ENCODE assay signal across 35 cellular contexts in the genomic region with DNA sequence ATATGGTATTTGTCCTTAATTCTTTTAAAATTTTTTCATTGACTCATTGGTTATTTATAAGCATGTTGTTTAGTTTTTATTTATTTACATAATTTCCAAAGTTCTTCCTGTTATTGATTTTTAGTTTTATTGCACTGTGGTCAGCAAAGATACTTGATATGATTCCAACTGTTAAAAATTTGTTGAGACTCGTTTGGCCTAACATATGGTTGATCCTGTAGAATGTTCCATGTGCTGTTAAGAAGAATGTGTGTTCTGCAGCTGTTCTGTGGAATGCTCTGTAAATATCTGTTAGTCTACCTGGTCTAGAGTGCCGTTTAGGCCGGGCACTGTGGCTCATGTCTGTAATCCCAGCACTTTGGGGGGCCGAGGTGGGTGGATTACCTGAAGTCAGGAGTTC.
"Had no signal": no experiment of that assay in that cellular context is flagged by ENCODE, and none has a peak within 500 bp of the region (broad histone marks: within the 10 kb centered on the region; RNA-seq: fewer than 3 reads in every experiment).

No MANE protein-coding gene starts in this region.

- H3K9me3 ChIP-seq: ascending aorta had no signal

- H3K27ac ChIP-seq: ascending aorta, cardiac muscle cell, VCaP had no signal

- H3K27me3 Mint-ChIP-seq: activated B cell treated with CpG ODN at 0.5 μM for 24 hours; activated CD8-positive, alpha-beta memory T cell treated with anti-CD3 and anti-CD28 coated beads, Interleukin-2, amount 10 ng/mL, durations not matched to agents 7 days and 5 days; activated naive CD8-positive, alpha-beta T cell treated with anti-CD3 and anti-CD28 coated beads, Interleukin-2, amount 10 ng/mL, durations not matched to agents 7 days and 5 days; activated naive CD8-positive, alpha-beta T cell treated with anti-CD3 and anti-CD28 coated beads, Interleukin-2, amount 50 U/mL, for 24 hours; brain had no signal

- DNase-seq: activated B cell treated with CpG ODN at 0.5 μM for 24 hours; activated CD4-positive, alpha-beta memory T cell treated with anti-CD3 and anti-CD28 coated beads, Interleukin-2, amount 10 ng/mL, durations not matched to agents 7 days and 5 days; activated CD4-positive, alpha-beta T cell treated with anti-CD3 and anti-CD28 coated beads for 48 hours; activated CD4-positive, alpha-beta T cell treated with anti-CD3 and anti-CD28 coated beads, Interleukin-2, amount 10 ng/mL, durations not matched to agents 7 days and 5 days; activated CD4-positive, alpha-beta T cell treated with anti-CD3 and anti-CD28 coated beads, Interleukin-2, amount 50 U/mL, for 48 hours; activated CD4-positive, CD25-positive, alpha-beta regulatory T cell treated with anti-CD3 and anti-CD28 coated beads, Interleukin-2, amount 50 U/mL, for 72 hours; activated CD8-positive, alpha-beta memory T cell treated with anti-CD3 and anti-CD28 coated beads for 24 hours; activated CD8-positive, alpha-beta memory T cell treated with anti-CD3 and anti-CD28 coated beads, Interleukin-2, amount 10 ng/mL, durations not matched to agents 7 days and 5 days; activated CD8-positive, alpha-beta memory T cell treated with anti-CD3 and anti-CD28 coated beads, Interleukin-2, amount 50 U/mL, for 48 hours; activated CD8-positive, alpha-beta T cell treated with anti-CD3 and anti-CD28 coated beads, Interleukin-2, amount 10 ng/mL, durations not matched to agents 7 days and 5 days; activated effector memory CD4-positive, alpha-beta T cell treated with Interleukin-2 at 50 U/mL for 16 hours; activated gamma-delta T cell; activated naive CD4-positive, alpha-beta T cell treated with anti-CD3 and anti-CD28 coated beads, Interleukin-2, amount 10 ng/mL, durations not matched to agents 7 days and 5 days; activated naive CD4-positive, alpha-beta T cell treated with Interleukin-2 at 50 U/mL for 16 hours; activated naive CD8-positive, alpha-beta T cell treated with anti-CD3 and anti-CD28 coated beads, Interleukin-2, amount 10 ng/mL, durations not matched to agents 7 days and 5 days; activated naive CD8-positive, alpha-beta T cell treated with anti-CD3 and anti-CD28 coated beads, Interleukin-2, amount 50 U/mL, for 24 hours; activated T-cell treated with anti-CD3 and anti-CD28 coated beads, Interleukin-2, amount 50 U/mL, for 24 hours; activated T-cell treated with anti-CD3 and anti-CD28 coated beads, Interleukin-2, amount 50 U/mL, for 48 hours; amygdala; anterior cingulate cortex; caudate nucleus; cerebellar nuclear complex; T-helper 1 cell; T-helper 2 cell; T-helper 9 cell had no signal

- H3K4me3 Mint-ChIP-seq: activated B cell treated with CpG ODN at 0.5 μM for 24 hours; activated CD4-positive, alpha-beta memory T cell treated with anti-CD3 and anti-CD28 coated beads, Interleukin-2, amount 10 ng/mL, durations not matched to agents 7 days and 5 days; activated CD4-positive, alpha-beta T cell treated with anti-CD3 and anti-CD28 coated beads, Interleukin-2, amount 10 ng/mL, durations not matched to agents 7 days and 5 days; activated CD8-positive, alpha-beta memory T cell treated with anti-CD3 and anti-CD28 coated beads, Interleukin-2, amount 10 ng/mL, durations not matched to agents 7 days and 5 days; activated CD8-positive, alpha-beta T cell treated with anti-CD3 and anti-CD28 coated beads, Interleukin-2, amount 10 ng/mL, durations not matched to agents 7 days and 5 days; activated naive CD4-positive, alpha-beta T cell treated with anti-CD3 and anti-CD28 coated beads, Interleukin-2, amount 10 ng/mL, durations not matched to agents 7 days and 5 days; activated naive CD4-positive, alpha-beta T cell treated with anti-CD3 and anti-CD28 coated beads, Interleukin-2, amount 50 U/mL, for 24 hours; activated naive CD8-positive, alpha-beta T cell; activated naive CD8-positive, alpha-beta T cell treated with anti-CD3 and anti-CD28 coated beads, Interleukin-2, amount 10 ng/mL, durations not matched to agents 7 days and 5 days; activated naive CD8-positive, alpha-beta T cell treated with anti-CD3 and anti-CD28 coated beads, Interleukin-2, amount 50 U/mL, for 24 hours; activated T-cell treated with anti-CD3 and anti-CD28 coated beads, Interleukin-2, amount 50 U/mL, for 24 hours; brain; central memory CD8-positive, alpha-beta T cell; T-helper 1 cell treated with Interleukin-12 subunit alpha and Interleukin-12 subunit beta and Interleukin-4 antibody, amounts not matched to agents 30 μg/mL and 1 μg/mL, for 36 hours; T-helper 2 cell treated with Interferon-gamma antibody and Interleukin-4, amounts not matched to agents 5 μg/mL and 100 μg/mL, for 36 hours had no signal

- ATAC-seq: activated CD8-positive, alpha-beta memory T cell treated with anti-CD3 and anti-CD28 coated beads, Interleukin-2, amount 10 ng/mL, durations not matched to agents 7 days and 5 days; activated CD8-positive, alpha-beta T cell treated with anti-CD3 and anti-CD28 coated beads, Interleukin-2, amount 10 ng/mL, durations not matched to agents 7 days and 5 days; activated naive CD8-positive, alpha-beta T cell treated with anti-CD3 and anti-CD28 coated beads, Interleukin-2, amount 50 U/mL, for 24 hours had no signal

- H3K4me1 ChIP-seq: ascending aorta had no signal

- H3K4me1 Mint-ChIP-seq: activated B cell treated with CpG ODN at 0.5 μM for 24 hours; activated CD4-positive, alpha-beta memory T cell treated with anti-CD3 and anti-CD28 coated beads, Interleukin-2, amount 10 ng/mL, durations not matched to agents 7 days and 5 days; activated CD4-positive, alpha-beta T cell treated with anti-CD3 and anti-CD28 coated beads, Interleukin-2, amount 10 ng/mL, durations not matched to agents 7 days and 5 days; activated CD8-positive, alpha-beta memory T cell treated with anti-CD3 and anti-CD28 coated beads, Interleukin-2, amount 10 ng/mL, durations not matched to agents 7 days and 5 days; activated naive CD4-positive, alpha-beta T cell treated with anti-CD3 and anti-CD28 coated beads, Interleukin-2, amount 10 ng/mL, durations not matched to agents 7 days and 5 days; activated naive CD4-positive, alpha-beta T cell treated with anti-CD3 and anti-CD28 coated beads, Interleukin-2, amount 50 U/mL, for 24 hours; activated naive CD8-positive, alpha-beta T cell treated with anti-CD3 and anti-CD28 coated beads, Interleukin-2, amount 10 ng/mL, durations not matched to agents 7 days and 5 days; activated naive CD8-positive, alpha-beta T cell treated with anti-CD3 and anti-CD28 coated beads, Interleukin-2, amount 50 U/mL, for 24 hours; brain; central memory CD8-positive, alpha-beta T cell had no signal

- H3K36me3 ChIP-seq: ascending aorta, cardiac muscle cell had no signal

- H3K4me3 ChIP-seq: ascending aorta, cardiac muscle cell had no signal

- H3K36me3 Mint-ChIP-seq: activated CD8-positive, alpha-beta memory T cell treated with anti-CD3 and anti-CD28 coated beads, Interleukin-2, amount 10 ng/mL, durations not matched to agents 7 days and 5 days; activated naive CD4-positive, alpha-beta T cell treated with anti-CD3 and anti-CD28 coated beads, Interleukin-2, amount 10 ng/mL, durations not matched to agents 7 days and 5 days; activated naive CD4-positive, alpha-beta T cell treated with anti-CD3 and anti-CD28 coated beads, Interleukin-2, amount 50 U/mL, for 24 hours; activated naive CD8-positive, alpha-beta T cell; activated naive CD8-positive, alpha-beta T cell treated with anti-CD3 and anti-CD28 coated beads, Interleukin-2, amount 10 ng/mL, durations not matched to agents 7 days and 5 days; brain had no signal

- H3K27me3 ChIP-seq: ascending aorta, cardiac muscle cell had no signal

- H3K9me3 Mint-ChIP-seq: activated B cell treated with CpG ODN at 0.5 μM for 24 hours; activated CD4-positive, alpha-beta memory T cell treated with anti-CD3 and anti-CD28 coated beads, Interleukin-2, amount 10 ng/mL, durations not matched to agents 7 days and 5 days; activated naive CD4-positive, alpha-beta T cell treated with anti-CD3 and anti-CD28 coated beads, Interleukin-2, amount 10 ng/mL, durations not matched to agents 7 days and 5 days; activated naive CD4-positive, alpha-beta T cell treated with anti-CD3 and anti-CD28 coated beads, Interleukin-2, amount 50 U/mL, for 24 hours; activated naive CD8-positive, alpha-beta T cell treated with anti-CD3 and anti-CD28 coated beads, Interleukin-2, amount 10 ng/mL, durations not matched to agents 7 days and 5 days; activated naive CD8-positive, alpha-beta T cell treated with anti-CD3 and anti-CD28 coated beads, Interleukin-2, amount 50 U/mL, for 24 hours; activated T-helper 2 cell treated with anti-CD3 and anti-CD28 coated beads, Interferon-gamma antibody, Interleukin-2, Interleukin-4, amounts not matched to agents 10 μg/mL and 5 μg/mL and 100 μg/mL, durations not matched to agents 14 hours and 24 hours and 36 hours; T-helper 1 cell treated with Interleukin-12 subunit alpha and Interleukin-12 subunit beta and Interleukin-4 antibody, amounts not matched to agents 30 μg/mL and 1 μg/mL, for 36 hours; T-helper 2 cell treated with Interferon-gamma antibody and Interleukin-4, amounts not matched to agents 5 μg/mL and 100 μg/mL, for 36 hours had no signal

- H3K27ac Mint-ChIP-seq: activated B cell treated with CpG ODN at 0.5 μM for 24 hours; activated CD4-positive, alpha-beta memory T cell treated with anti-CD3 and anti-CD28 coated beads, Interleukin-2, amount 10 ng/mL, durations not matched to agents 7 days and 5 days; activated CD4-positive, alpha-beta T cell treated with anti-CD3 and anti-CD28 coated beads, Interleukin-2, amount 10 ng/mL, durations not matched to agents 7 days and 5 days; activated CD8-positive, alpha-beta memory T cell treated with anti-CD3 and anti-CD28 coated beads, Interleukin-2, amount 10 ng/mL, durations not matched to agents 7 days and 5 days; activated CD8-positive, alpha-beta T cell treated with anti-CD3 and anti-CD28 coated beads, Interleukin-2, amount 10 ng/mL, durations not matched to agents 7 days and 5 days; activated naive CD4-positive, alpha-beta T cell treated with anti-CD3 and anti-CD28 coated beads, Interleukin-2, amount 10 ng/mL, durations not matched to agents 7 days and 5 days; activated naive CD4-positive, alpha-beta T cell treated with anti-CD3 and anti-CD28 coated beads, Interleukin-2, amount 50 U/mL, for 24 hours; activated naive CD8-positive, alpha-beta T cell; activated naive CD8-positive, alpha-beta T cell treated with anti-CD3 and anti-CD28 coated beads, Interleukin-2, amount 10 ng/mL, durations not matched to agents 7 days and 5 days; activated naive CD8-positive, alpha-beta T cell treated with anti-CD3 and anti-CD28 coated beads, Interleukin-2, amount 50 U/mL, for 24 hours; activated T-cell treated with anti-CD3 and anti-CD28 coated beads, Interleukin-2, amount 50 U/mL, for 24 hours; activated T-helper 2 cell treated with anti-CD3 and anti-CD28 coated beads, Interferon-gamma antibody, Interleukin-2, Interleukin-4, amounts not matched to agents 10 μg/mL and 5 μg/mL and 100 μg/mL, durations not matched to agents 14 hours and 24 hours and 36 hours; brain; T-helper 1 cell treated with Interleukin-12 subunit alpha and Interleukin-12 subunit beta and Interleukin-4 antibody, amounts not matched to agents 30 μg/mL and 1 μg/mL, for 36 hours; T-helper 2 cell treated with Interferon-gamma antibody and Interleukin-4, amounts not matched to agents 5 μg/mL and 100 μg/mL, for 36 hours had no signal
